14 cellular contexts compared by ENCODE assay signal in the genomic region with DNA sequence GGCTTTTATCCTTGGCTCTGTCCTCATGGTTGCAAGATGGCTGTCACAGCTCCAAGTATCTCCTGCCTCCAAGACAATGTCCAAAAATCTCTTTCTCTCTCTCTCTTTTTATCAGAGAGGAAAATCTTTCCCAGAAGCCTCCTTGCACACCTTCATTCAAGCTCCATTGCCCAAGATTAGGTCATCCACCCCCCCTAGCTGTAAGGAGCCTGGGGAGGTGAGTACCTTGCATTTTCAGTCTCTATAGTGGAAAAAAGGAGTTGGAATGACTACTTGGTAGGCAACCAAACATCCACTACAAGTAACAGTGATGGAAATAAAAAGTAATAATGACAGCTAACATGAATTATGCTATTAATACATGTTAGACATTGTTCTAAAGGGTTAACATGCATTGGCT. TPM values are rescaled to one million over a fixed set of nuclear protein-coding genes. Genes with fewer than 3 reads are reported as not detected.
A peak's percentile ranks its signal among the peaks of the same experiment; 100 is the strongest.
DNase-seq lines count a peak whose midpoint lies in the region; ATAC-seq and TF ChIP-seq lines count a peak whose summit lies in the region.
"Had no signal": no experiment of that assay in that cellular context is flagged by ENCODE, and none has a peak within 500 bp of the region (broad histone marks: within the 10 kb centered on the region; RNA-seq: fewer than 3 reads in every experiment).

No MANE protein-coding gene starts in this region.

- no peak overlapping the region for H3K4me3 Mint-ChIP-seq in activated CD8-positive, alpha-beta memory T cell treated with anti-CD3 and anti-CD28 coated beads, Interleukin-2, amount 10 ng/mL, durations not matched to agents 7 days and 5 days
- no peak overlapping the region for H3K4me3 Mint-ChIP-seq in CD4-positive, CD25-positive, alpha-beta regulatory T cell
- H3K4me3 Mint-ChIP-seq in T-cell: peak overlapping the region in 1 of 3 donors; percentile 59

- no peaks in the 10 kb centered on the region for H3K9me3 ChIP-seq in CD4-positive, CD25-positive, alpha-beta regulatory T cell (ENCODE audit: control insufficient read depth in 2 of 2, low read length in 2 of 2)

- no peaks in the 10 kb centered on the region for H3K4me1 ChIP-seq in CD4-positive, CD25-positive, alpha-beta regulatory T cell (ENCODE audit: control insufficient read depth, insufficient read depth, low read length, poor library complexity, severe bottlenecking)

- POLR2A ChIA-PET in T-cell (lab: Charles Lee): no interaction called here

- peaks cover 7% of the 10 kb centered on the region for H3K36me3 Mint-ChIP-seq in activated CD8-positive, alpha-beta memory T cell treated with anti-CD3 and anti-CD28 coated beads, Interleukin-2, amount 10 ng/mL, durations not matched to agents 7 days and 5 days
- H3K36me3 Mint-ChIP-seq in CD4-positive, CD25-positive, alpha-beta regulatory T cell: peaks cover 5% of the 10 kb centered on the region
- H3K36me3 Mint-ChIP-seq in T-cell: peaks cover 3% of the 10 kb centered on the region

- ATAC-seq in activated CD8-positive, alpha-beta memory T cell treated with anti-CD3 and anti-CD28 coated beads, Interleukin-2, amount 10 ng/mL, durations not matched to agents 7 days and 5 days: no peak
- no peak for ATAC-seq in CD4-positive, CD25-positive, alpha-beta regulatory T cell (ENCODE audit: low read depth in 2 of 2)
- ATAC-seq in T-cell (replicated peaks in 1 of 4): no peak

- no peaks in the 10 kb centered on the region for H3K27me3 Mint-ChIP-seq in activated CD8-positive, alpha-beta memory T cell treated with anti-CD3 and anti-CD28 coated beads, Interleukin-2, amount 10 ng/mL, durations not matched to agents 7 days and 5 days
- peaks cover 5% of the 10 kb centered on the region for H3K27me3 Mint-ChIP-seq in CD4-positive, CD25-positive, alpha-beta regulatory T cell
- H3K27me3 Mint-ChIP-seq in T-cell: no peaks in the 10 kb centered on the region

- peaks cover 26% of the 10 kb centered on the region for H3K4me1 Mint-ChIP-seq in activated CD8-positive, alpha-beta memory T cell treated with anti-CD3 and anti-CD28 coated beads, Interleukin-2, amount 10 ng/mL, durations not matched to agents 7 days and 5 days
- peaks cover 0 to 20% (median 9%) of the 10 kb centered on the region in 4 donors for H3K4me1 Mint-ChIP-seq in CD4-positive, CD25-positive, alpha-beta regulatory T cell
- peaks cover 28 to 49% (median 46%) of the 10 kb centered on the region in 3 donors for H3K4me1 Mint-ChIP-seq in T-cell

- no peaks in the 10 kb centered on the region for H3K27me3 ChIP-seq in CD4-positive, CD25-positive, alpha-beta regulatory T cell (ENCODE audit: control insufficient read depth, insufficient read depth, low read length)

- no peak for TF ChIP-seq CTCF in fibroblast of the aortic adventitia (IDR thresholded peaks at IDR 0.05; ENCODE audit: insufficient read depth, low read length)

- H3K36me3 ChIP-seq in CD4-positive, CD25-positive, alpha-beta regulatory T cell (ENCODE audit: control insufficient read depth, insufficient read depth, low read length): no peaks in the 10 kb centered on the region

- H3K27ac ChIP-seq in CD4-positive, CD25-positive, alpha-beta regulatory T cell (ENCODE audit: insufficient read depth, low read length, poor library complexity, severe bottlenecking): no peak overlapping the region
- H3K27ac ChIP-seq: GM23248 had no signal

- DNase-seq in activated CD8-positive, alpha-beta memory T cell treated with anti-CD3 and anti-CD28 coated beads, Interleukin-2, amount 50 U/mL, for 48 hours: peak; percentile 49
- DNase-seq in activated CD8-positive, alpha-beta memory T cell treated with anti-CD3 and anti-CD28 coated beads, Interleukin-2, amount 10 ng/mL, durations not matched to agents 7 days and 5 days: no peak
- no peak for DNase-seq in CD4-positive, CD25-positive, alpha-beta regulatory T cell
- no peak for DNase-seq in T-cell
- DNase-seq in fibroblast of the aortic adventitia (ENCODE audit: low read depth): peak; percentile 20
- DNase-seq in CD1c-positive myeloid dendritic cell (ENCODE audit: extremely low spot score): no peak
- DNase-seq in NK-92 (lab: John Stamatoyannopoulos, UW; ENCODE audit: unreplicated experiment): no peak
- no peak for DNase-seq in NCI-H146 treated with DMSO at 0.1 percent for 48 hours (lab: John Stamatoyannopoulos, UW; ENCODE audit: unreplicated experiment)
- DNase-seq: GF-D8, GM23248, MV-4-11, NCI-H1436, NCI-H2081 treated with DMSO at 0.1 percent for 48 hours, NCI-H524 had no signal

- no peaks in the 10 kb centered on the region for H3K9me3 Mint-ChIP-seq in activated CD8-positive, alpha-beta memory T cell treated with anti-CD3 and anti-CD28 coated beads, Interleukin-2, amount 10 ng/mL, durations not matched to agents 7 days and 5 days (ENCODE audit: low read depth)
- peaks cover 0 to 4% (median 0%) of the 10 kb centered on the region in 7 donors for H3K9me3 Mint-ChIP-seq in CD4-positive, CD25-positive, alpha-beta regulatory T cell
- H3K9me3 Mint-ChIP-seq in T-cell: peaks cover 0 to 5% (median 2%) of the 10 kb centered on the region in 3 donors

- CTCF ChIA-PET in activated CD8-positive, alpha-beta memory T cell treated with anti-CD3 and anti-CD28 coated beads, Interleukin-2, amount 10 ng/mL, durations not matched to agents 7 days and 5 days (lab: Charles Lee): interaction anchor here (1.0 kb wide), 1 partner anchor 16 kb away, joined by 4 read pairs; no protein-coding TSS in a partner anchor
- CTCF ChIA-PET in T-cell (lab: Charles Lee): no interaction called here

- H3K4me3 ChIP-seq in CD4-positive, CD25-positive, alpha-beta regulatory T cell (ENCODE audit: low read depth, low read length): no peak overlapping the region
- H3K4me3 ChIP-seq in fibroblast of the aortic adventitia (ENCODE audit: low read depth, low read length): no peak overlapping the region
- H3K4me3 ChIP-seq: GM23248 had no signal

- no peak overlapping the region for H3K27ac Mint-ChIP-seq in activated CD8-positive, alpha-beta memory T cell treated with anti-CD3 and anti-CD28 coated beads, Interleukin-2, amount 10 ng/mL, durations not matched to agents 7 days and 5 days
- H3K27ac Mint-ChIP-seq in CD4-positive, CD25-positive, alpha-beta regulatory T cell: peak overlapping the region in 2 of 3 donors; percentile 24 to 59
- peak overlapping the region; percentile 62 to 78 for H3K27ac Mint-ChIP-seq in T-cell

RNA-seq across cellular contexts. Expression of a gene that starts 22.0 kb away (rescaled TPM):
- total RNA-seq in activated CD8-positive, alpha-beta memory T cell treated with anti-CD3 and anti-CD28 coated beads, Interleukin-2, amount 10 ng/mL, durations not matched to agents 7 days and 5 days: 10 to 100 TPM; 75.9 to 94.0 TPM
- total RNA-seq in CD4-positive, CD25-positive, alpha-beta regulatory T cell: 40.0 TPM
- polyA plus RNA-seq in CD4-positive, CD25-positive, alpha-beta regulatory T cell: 100 to 1,000 TPM; 128 to 156 (median 138) TPM
- total RNA-seq in T-cell (10 to 100 TPM; 53.5 to 83.2 (median 73.9) TPM), fibroblast of the aortic adventitia (ENCODE audit: low replicate concordance) (97.7 and 113 TPM in 2 replicates)

RNA-seq across cellular contexts. Expression of a gene that starts 23.2 kb away (rescaled TPM):
- total RNA-seq in activated CD8-positive, alpha-beta memory T cell treated with anti-CD3 and anti-CD28 coated beads, Interleukin-2, amount 10 ng/mL, durations not matched to agents 7 days and 5 days: 100 to 1,000 TPM; 155 to 190 TPM
- 160 TPM for total RNA-seq in CD4-positive, CD25-positive, alpha-beta regulatory T cell
- 10 to 100 TPM; 21.2 to 32.4 (median 25.8) TPM for polyA plus RNA-seq in CD4-positive, CD25-positive, alpha-beta regulatory T cell
- total RNA-seq in T-cell (100 to 1,000 TPM; 186 to 281 (median 221) TPM), fibroblast of the aortic adventitia (ENCODE audit: low replicate concordance) (25.6 and 82.3 TPM in 2 replicates)

Comparison
In these comparisons a context has a peak if more than half of its experiments do, and no peak if none do; other contexts are left out.
1. DNase-seq: peak in activated CD8-positive, alpha-beta memory T cell treated with anti-CD3 and anti-CD28 coated beads, Interleukin-2, amount 50 U/mL, for 48 hours (single experiment) and fibroblast of the aortic adventitia (single experiment); none in activated CD8-positive, alpha-beta memory T cell treated with anti-CD3 and anti-CD28 coated beads, Interleukin-2, amount 10 ng/mL, durations not matched to agents 7 days and 5 days (single experiment), CD4-positive, CD25-positive, alpha-beta regulatory T cell (0 of 3), T-cell (0 of 34), CD1c-positive myeloid dendritic cell (single experiment), NK-92 (single experiment) and NCI-H146 treated with DMSO at 0.1 percent for 48 hours (single experiment).